ENCODE assay signal across 19 cellular contexts in genomic region chr11:96177132-96177531, GRCh38.
"Had no signal": no experiment of that assay in that cellular context is flagged by ENCODE, and none has a peak within 500 bp of the region (broad histone marks: within the 10 kb centered on the region; RNA-seq: fewer than 3 reads in every experiment).

No MANE protein-coding gene starts in this region.

- H3K27ac ChIP-seq: cardiac muscle cell, heart right ventricle, pancreas, psoas muscle, right atrium auricular region, thyroid gland, upper lobe of right lung had no signal

- H3K9me3 Mint-ChIP-seq: activated CD4-positive, alpha-beta memory T cell treated with anti-CD3 and anti-CD28 coated beads for 36 hours; activated T-helper 17 cell treated with anti-CD3 and anti-CD28 coated beads, Interleukin-2, amount 50 U/mL, for 72 hours; naive B cell; stimulated activated naive CD8-positive, alpha-beta T cell treated with anti-CD3 and anti-CD28 coated beads, Interleukin-15, Interleukin-2, amounts not matched to agents 100 ng/mL and 50 ng/mL, for 24 hours had no signal

- H3K4me3 ChIP-seq: cardiac muscle cell, heart right ventricle, pancreas, psoas muscle, right atrium auricular region, thyroid gland, upper lobe of right lung had no signal

- H3K27me3 Mint-ChIP-seq: activated CD4-positive, alpha-beta memory T cell treated with anti-CD3 and anti-CD28 coated beads for 36 hours; activated T-helper 17 cell treated with anti-CD3 and anti-CD28 coated beads, Interleukin-2, amount 50 U/mL, for 72 hours; naive B cell; stimulated activated naive CD8-positive, alpha-beta T cell treated with anti-CD3 and anti-CD28 coated beads, Interleukin-15, Interleukin-2, amounts not matched to agents 100 ng/mL and 50 ng/mL, for 24 hours had no signal

- H3K4me3 Mint-ChIP-seq: activated CD4-positive, alpha-beta memory T cell treated with anti-CD3 and anti-CD28 coated beads for 36 hours; activated T-helper 17 cell treated with anti-CD3 and anti-CD28 coated beads, Interleukin-2, amount 50 U/mL, for 72 hours; naive B cell; stimulated activated naive CD8-positive, alpha-beta T cell treated with anti-CD3 and anti-CD28 coated beads, Interleukin-15, Interleukin-2, amounts not matched to agents 100 ng/mL and 50 ng/mL, for 24 hours had no signal

- ATAC-seq: activated T-helper 17 cell treated with anti-CD3 and anti-CD28 coated beads, Interleukin-2, amount 50 U/mL, for 72 hours; heart right ventricle; left colon; pancreas; psoas muscle; SK-N-SH treated with all-trans-retinoic acid at 6 μM for 48 hours; upper lobe of right lung had no signal

- H3K36me3 ChIP-seq: cardiac muscle cell, heart right ventricle, pancreas, right atrium auricular region, thyroid gland, upper lobe of right lung had no signal

- H3K4me1 ChIP-seq: pancreas, psoas muscle, right atrium auricular region, upper lobe of right lung had no signal

- H3K27ac Mint-ChIP-seq: activated CD4-positive, alpha-beta memory T cell treated with anti-CD3 and anti-CD28 coated beads for 36 hours; activated T-helper 17 cell treated with anti-CD3 and anti-CD28 coated beads, Interleukin-2, amount 50 U/mL, for 72 hours had no signal

- H3K27me3 ChIP-seq: cardiac muscle cell, heart right ventricle, pancreas, right atrium auricular region, thyroid gland, upper lobe of right lung had no signal

- DNase-seq: activated CD4-positive, alpha-beta memory T cell treated with anti-CD3 and anti-CD28 coated beads for 36 hours; activated CD4-positive, alpha-beta T cell treated with anti-CD3 and anti-CD28 coated beads for 4 hours; effector CD4-positive, alpha-beta T cell; erythroblast; foreskin fibroblast; heart right ventricle; left colon; naive B cell; pancreas; psoas muscle; stimulated activated CD4-positive, alpha-beta T cell treated with anti-CD3 and anti-CD28 coated beads, Interleukin-4, amount 100 ng/mL, for 4 hours; substantia nigra; thyroid gland; upper lobe of right lung had no signal

- H3K9me3 ChIP-seq: heart right ventricle, pancreas, psoas muscle, right atrium auricular region, thyroid gland, upper lobe of right lung had no signal
